7 cellular contexts compared by ENCODE assay signal in genomic region chr3:104291437-104291851, GRCh38.
DNase-seq lines count a peak whose midpoint lies in the region; ATAC-seq, FAIRE-seq and TF ChIP-seq lines count a peak whose summit lies in the region.

No MANE protein-coding gene starts in this region.

- H3K36me3 ChIP-seq in ascending aorta = no peaks in the 10 kb centered on the region

- FAIRE-seq in GM19239 (lab: Jason Lieb, UNC) (peak; percentile 77), urothelium cell line (lab: Jason Lieb, UNC) (no peak)

- H3K4me3 ChIP-seq in ascending aorta = peak overlapping the region; percentile 35 to 36

- H3K27me3 ChIP-seq in ascending aorta = no peaks in the 10 kb centered on the region

- no peak for DNase-seq in GM19239 (ENCODE audit: insufficient read length, low spot score)
- no peak for DNase-seq in ascending aorta (ENCODE audit: low spot score in 2 of 2)
- peak; percentile 36 for DNase-seq in pons (ENCODE audit: low spot score)
- no peak for DNase-seq in nucleus accumbens (lab: John Stamatoyannopoulos, UW)
- DNase-seq in urothelium cell line (ENCODE audit: low spot score) = no peak
- no peak for DNase-seq in DMS153 treated with DMSO at 0.1 percent for 48 hours (lab: John Stamatoyannopoulos, UW; ENCODE audit: unreplicated experiment)

- TF ChIP-seq CTCF in ascending aorta (IDR thresholded peaks at IDR 0.05) = no peak

- peaks cover 0 to 5% of the 10 kb centered on the region in 2 donors for H3K9me3 ChIP-seq in ascending aorta

- intact Hi-C loops in ascending aorta (cut with DNase I) = no loop called here

- ATAC-seq in HG03045 (IDR thresholded peaks at IDR 0.05; ENCODE audit: unreplicated experiment) = peak; percentile 63

- peaks cover 0 to 5% of the 10 kb centered on the region in 2 donors for H3K4me1 ChIP-seq in ascending aorta

- peak overlapping the region in 1 of 2 donors; percentile 38 for H3K27ac ChIP-seq in ascending aorta
